ENCODE assay signal across 16 cellular contexts in the genomic region with DNA sequence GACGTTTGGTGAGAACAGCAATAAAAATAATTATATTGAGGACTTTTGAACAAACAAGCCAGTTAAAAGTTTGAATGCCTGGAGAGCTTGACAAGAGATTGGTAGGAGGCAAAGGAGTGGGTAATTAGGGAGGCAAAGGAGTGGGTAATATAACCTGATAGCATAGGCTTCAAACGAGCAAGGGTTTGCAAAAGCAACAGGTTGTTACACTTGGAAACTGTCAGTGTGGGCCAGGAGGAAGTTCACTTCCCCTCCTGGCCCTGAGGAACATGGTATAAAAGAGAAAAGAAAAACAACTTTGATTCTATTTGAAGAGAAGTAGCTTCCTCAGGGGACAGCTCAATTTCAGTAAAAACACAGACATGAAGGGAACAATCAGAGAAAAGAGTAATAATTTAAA.
"Had no signal": no experiment of that assay in that cellular context is flagged by ENCODE, and none has a peak within 500 bp of the region (broad histone marks: within the 10 kb centered on the region; RNA-seq: fewer than 3 reads in every experiment).

No MANE protein-coding gene starts in this region.

- H3K4me3 Mint-ChIP-seq: activated CD4-positive, alpha-beta T cell treated with anti-CD3 and anti-CD28 coated beads, Interleukin-2, amount 10 ng/mL, durations not matched to agents 7 days and 5 days; nephron had no signal

- H3K36me3 ChIP-seq: brain microvascular endothelial cell, right atrium auricular region, tibial artery, uterus had no signal

- H3K27ac Mint-ChIP-seq: activated CD4-positive, alpha-beta T cell treated with anti-CD3 and anti-CD28 coated beads, Interleukin-2, amount 10 ng/mL, durations not matched to agents 7 days and 5 days; nephron had no signal

- H3K27me3 ChIP-seq: brain microvascular endothelial cell, right atrium auricular region, tibial artery, uterus had no signal

- H3K4me1 Mint-ChIP-seq: activated CD4-positive, alpha-beta T cell treated with anti-CD3 and anti-CD28 coated beads, Interleukin-2, amount 10 ng/mL, durations not matched to agents 7 days and 5 days had no signal

- H3K9me3 Mint-ChIP-seq: activated CD4-positive, alpha-beta T cell treated with anti-CD3 and anti-CD28 coated beads, Interleukin-2, amount 10 ng/mL, durations not matched to agents 7 days and 5 days; nephron had no signal

- H3K4me3 ChIP-seq: right atrium auricular region, tibial artery, uterus had no signal

- H3K4me1 ChIP-seq: right atrium auricular region, tibial artery, uterus had no signal

- H3K27ac ChIP-seq: brain microvascular endothelial cell, right atrium auricular region, tibial artery, uterus had no signal

- H3K9me3 ChIP-seq: right atrium auricular region, tibial artery, uterus had no signal

- DNase-seq: activated CD4-positive, alpha-beta T cell treated with anti-CD3 and anti-CD28 coated beads, Interleukin-2, amount 10 ng/mL, durations not matched to agents 7 days and 5 days; anterior cingulate cortex; brain microvascular endothelial cell; cortex of kidney; effector CD4-positive, alpha-beta T cell; foreskin fibroblast; hippocampal formation; kidney; mesendoderm; nucleus accumbens; stimulated activated CD4-positive, alpha-beta T cell treated with anti-CD3 and anti-CD28 coated beads, Interleukin-2, amount 100 ng/mL, for 48 hours; stimulated activated naive CD4-positive, alpha-beta T cell; tibial artery; uterus had no signal
